In the genomic region with DNA sequence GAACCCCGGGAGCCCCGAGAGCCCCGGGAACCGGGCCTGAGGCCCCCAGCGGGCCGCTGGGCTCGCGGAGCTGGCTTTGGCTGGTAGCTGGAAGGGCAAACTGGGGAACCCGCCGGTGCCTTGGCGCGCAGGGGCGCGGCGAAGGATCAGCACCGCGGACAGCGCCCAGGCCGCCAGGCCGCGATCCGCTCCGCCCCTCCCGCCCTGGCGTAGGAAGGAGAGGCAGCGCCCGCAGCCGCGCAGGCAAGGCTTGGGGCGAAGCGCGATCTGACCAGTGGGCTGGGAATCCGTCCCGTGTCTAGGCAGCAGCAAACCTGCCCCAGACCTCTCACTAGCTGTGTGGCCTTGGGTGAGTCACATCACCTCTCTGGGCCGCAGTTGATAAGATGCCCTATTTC, we compare ENCODE assay signal across 8 cellular contexts. TPM values are rescaled to one million over a fixed set of nuclear protein-coding genes. Genes with fewer than 3 reads are reported as not detected.
A peak's percentile ranks its signal among the peaks of the same experiment; 100 is the strongest.
DNase-seq lines count a peak whose midpoint lies in the region; ATAC-seq and TF ChIP-seq lines count a peak whose summit lies in the region.

No MANE protein-coding gene starts in this region.

- H3K27ac ChIP-seq in suprapubic skin = no peak overlapping the region

- peak overlapping the region; percentile 21 for H3K4me3 ChIP-seq in suprapubic skin

- TF ChIP-seq POLR2A in suprapubic skin (IDR thresholded peaks at IDR 0.05) = no peak

- H3K36me3 ChIP-seq in suprapubic skin = no peaks in the 10 kb centered on the region

- H3K27me3 ChIP-seq in suprapubic skin = peaks cover 63% of the 10 kb centered on the region

- TF ChIP-seq CTCF in omental fat pad (IDR thresholded peaks at IDR 0.05) (no peak), suprapubic skin (IDR thresholded peaks at IDR 0.05) (no peak)

- TF ChIP-seq EP300 in suprapubic skin (IDR thresholded peaks at IDR 0.05) = no peak

- H3K4me1 ChIP-seq in suprapubic skin = peaks cover 10% of the 10 kb centered on the region

- DNase-seq in C1 segment of cervical spinal cord (lab: John Stamatoyannopoulos, UW) = peak in 11 of 14 donors; percentile 2 to 77 (median 26)
- DNase-seq in HK-2 (ENCODE audit: unreplicated experiment) = peak; percentile 79
- peak; percentile 53 for DNase-seq in SHP77 treated with DMSO at 0.1 percent for 48 hours (lab: John Stamatoyannopoulos, UW)
- peak; percentile 49 for DNase-seq in activated gamma-delta T cell treated with anti-CD3 and anti-CD28 coated beads, Interleukin-2, amount 50 U/mL, for 16 hours (ENCODE audit: low read depth)
- DNase-seq in germinal center (ENCODE audit: low spot score) = peak; percentile 86
- DNase-seq in omental fat pad (ENCODE audit: low spot score) = no peak
- DNase-seq in suprapubic skin (ENCODE audit: low spot score in 2 of 2) = no peak

- 40% methylated on average over 1 of the region's 35 CpGs for WGBS in suprapubic skin

- H3K9me3 ChIP-seq in suprapubic skin = no peaks in the 10 kb centered on the region

- ATAC-seq in omental fat pad (ENCODE audit: low FRiP score) (peak; percentile 85), GM19351 (IDR thresholded peaks at IDR 0.05; ENCODE audit: unreplicated experiment) (no peak)

RNA-seq across cellular contexts. Expression of a gene that starts 0.3 kb away (rescaled TPM):
- total RNA-seq in omental fat pad (not detected), suprapubic skin (1 to 10 TPM in 2 of 4 donors, under 1 TPM in 2; 0.42 to 1.6 (median 0.84) TPM)

RNA-seq across cellular contexts. Expression of a gene that starts 38.2 kb away (rescaled TPM):
- 100 to 1,000 TPM in 2 of 4 donors, 10 to 100 TPM in 2; 39.2 to 167 (median 95.0) TPM for total RNA-seq in omental fat pad
- total RNA-seq in suprapubic skin = 100 to 1,000 TPM; 120 to 291 (median 151) TPM

RNA-seq across cellular contexts. Expression of a gene that starts 46.5 kb away (rescaled TPM):
- total RNA-seq in omental fat pad (1 to 10 TPM; 4.6 to 8.0 (median 5.6) TPM), suprapubic skin (10 to 100 TPM; 10.8 to 18.3 (median 12.6) TPM)

Comparison
In these comparisons a context has a peak if more than half of its experiments do, and no peak if none do; other contexts are left out.
1. DNase-seq: peak in C1 segment of cervical spinal cord (11 of 14), HK-2 (single experiment), SHP77 treated with DMSO at 0.1 percent for 48 hours (single experiment), activated gamma-delta T cell treated with anti-CD3 and anti-CD28 coated beads, Interleukin-2, amount 50 U/mL, for 16 hours (single experiment) and germinal center (single experiment); none in omental fat pad (single experiment) and suprapubic skin (0 of 2).